In the genomic region with DNA sequence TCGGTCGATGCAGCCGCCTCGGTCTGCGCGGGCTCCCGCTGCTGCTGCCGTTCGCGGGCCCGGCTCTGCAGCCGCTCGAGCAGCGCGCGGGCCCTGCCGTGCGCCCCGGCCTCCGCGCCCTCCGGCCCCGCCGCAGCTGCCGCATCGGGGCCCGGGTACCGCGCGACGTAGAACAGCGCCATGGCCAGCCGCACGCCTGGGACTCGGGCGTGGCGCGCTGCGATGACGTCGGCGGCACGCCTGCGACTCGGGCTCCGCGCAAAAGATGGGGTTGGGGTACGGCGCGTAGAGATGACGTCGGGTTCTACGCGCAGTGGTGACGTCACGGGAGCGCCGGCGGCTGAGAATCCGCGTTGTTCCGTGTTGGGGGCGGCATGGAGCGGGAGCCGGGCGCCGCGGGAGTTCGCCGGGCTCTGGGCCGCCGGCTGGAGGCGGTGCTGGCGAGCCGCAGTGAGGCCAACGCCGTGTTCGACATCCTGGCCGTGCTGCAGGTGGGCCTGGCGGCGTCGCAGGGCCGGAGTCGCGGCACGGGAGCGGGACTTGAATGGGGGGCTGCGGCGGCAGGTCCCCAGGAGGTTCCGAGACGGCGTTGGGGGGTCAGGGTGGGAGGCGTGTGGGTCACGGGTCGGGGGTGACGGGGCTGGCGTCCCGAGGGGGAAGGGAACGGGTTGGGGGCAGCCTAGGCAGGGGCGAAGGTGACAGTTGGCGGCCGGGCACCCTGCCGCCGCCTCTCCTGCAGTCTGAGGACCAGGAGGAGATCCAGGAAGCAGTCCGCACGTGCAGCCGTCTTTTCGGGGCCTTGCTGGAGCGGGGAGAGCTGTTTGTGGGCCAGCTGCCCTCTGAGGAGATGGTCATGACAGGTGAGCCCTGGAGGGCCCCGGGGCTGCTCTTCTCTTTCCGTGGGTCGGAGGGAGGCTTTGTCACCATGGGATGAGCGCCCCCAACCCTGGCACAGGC, we compare ENCODE assay signal across 8 cellular contexts.
DNase-seq lines count a peak whose midpoint lies in the region; ATAC-seq, FAIRE-seq and TF ChIP-seq lines count a peak whose summit lies in the region.

Gene DDX51 (minus strand): TSS at position 205 of the 957 bp plus-strand sequence. CDS start 23 bp downstream, at position 182.
Gene NOC4L (plus strand): TSS at position 343 of the 957 bp plus-strand sequence. CDS start 32 bp downstream, at position 375.

- H3K4me1 ChIP-seq in BLaER1 = peaks cover 23% of the 10 kb centered on the region

- peak; percentile 100 for DNase-seq in GM19239 (ENCODE audit: insufficient read length, low spot score)
- peak; percentile 73 to 94 for DNase-seq in NCI-H526 (lab: John Stamatoyannopoulos, UW)
- DNase-seq in activated CD4-positive, alpha-beta T cell treated with anti-CD3 and anti-CD28 coated beads for 48 hours = peak; percentile 96
- peak; percentile 93 for DNase-seq in coronary artery (ENCODE audit: low spot score)
- DNase-seq in left kidney (ENCODE audit: low read depth, low spot score) = peak; percentile 97
- peak; percentile 93 for DNase-seq in stimulated activated CD4-positive, alpha-beta T cell treated with anti-CD3 and anti-CD28 coated beads, Interleukin-1b, Interleukin-23, amount 100 ng/mL, for 48 hours

- H3K4me3 ChIP-seq in BLaER1 (peak within 1 kb of the TSS; percentile 97), coronary artery (peak within 1 kb of the TSS; percentile 93)

- peaks cover 68% of the 10 kb centered on the region for H3K36me3 ChIP-seq in BLaER1

- TF ChIP-seq CTCF in coronary artery (IDR thresholded peaks at IDR 0.05) = no peak

- H3K9ac ChIP-seq in BLaER1 = peak within 1 kb of the TSS; percentile 94

- peak; percentile 76 for ATAC-seq in HG03442 (IDR thresholded peaks at IDR 0.05; ENCODE audit: unreplicated experiment)

- H3K27me3 ChIP-seq in BLaER1 = no peaks in the 10 kb centered on the region

- peak; percentile 93 for FAIRE-seq in GM19239 (lab: Jason Lieb, UNC)

- no peaks in the 10 kb centered on the region for H3K9me3 ChIP-seq in BLaER1

- H3K4me2 ChIP-seq in BLaER1 = peak within 1 kb of the TSS; percentile 100

- peak within 1 kb of the TSS; percentile 87 for H3K27ac ChIP-seq in BLaER1
- peak within 1 kb of the TSS; percentile 81 to 93 for H3K27ac ChIP-seq in coronary artery

- H4K20me1 ChIP-seq in BLaER1 = peaks cover 83% of the 10 kb centered on the region

Comparison
In these comparisons a context has a peak if more than half of its experiments do, and no peak if none do; other contexts are left out.
1. Peak in every context shown above with its lines: DNase-seq, ATAC-seq, H3K4me3 ChIP-seq and H3K27ac ChIP-seq.